ENCODE assay signal across 13 cellular contexts in genomic region chr3:180571831-180572578, GRCh38. TPM values are rescaled to one million over a fixed set of nuclear protein-coding genes. Genes with fewer than 3 reads are reported as not detected.
DNase-seq lines count a peak whose midpoint lies in the region; ATAC-seq and TF ChIP-seq lines count a peak whose summit lies in the region.
"Had no signal": no experiment of that assay in that cellular context is flagged by ENCODE, and none has a peak within 500 bp of the region (broad histone marks: within the 10 kb centered on the region; RNA-seq: fewer than 3 reads in every experiment).

No MANE protein-coding gene starts in this region.

- no peak overlapping the region for H3K4me2 ChIP-seq in SK-N-SH

- no peaks in the 10 kb centered on the region for H3K9me3 ChIP-seq in SK-N-SH
- H3K9me3 ChIP-seq in breast epithelium, result no peaks in the 10 kb centered on the region
- H3K9me3 ChIP-seq: neutrophil had no signal

- TF ChIP-seq RAD21 in SK-N-SH (IDR thresholded peaks at IDR 0.05; ENCODE audit: low read length), result no peak

- no peaks in the 10 kb centered on the region for H3K4me1 ChIP-seq in SK-N-SH (ENCODE audit: control insufficient read depth in 1 of 2, insufficient read depth in 2 of 2, low read depth in 1 of 2, low read length in 1 of 2)
- no peaks in the 10 kb centered on the region for H3K4me1 ChIP-seq in breast epithelium

- no peaks in the 10 kb centered on the region for H3F3A ChIP-seq in SK-N-SH (replicated peaks; ENCODE audit: insufficient read depth)

- H2AFZ ChIP-seq in SK-N-SH (ENCODE audit: low read depth), result 0 out of 2 replicates have a peak overlapping the region, but pooled peaks have one; percentile 29

- H3K27ac ChIP-seq in SK-N-SH (ENCODE audit: low read depth in 2 of 2, low read length in 1 of 2) (no peak overlapping the region), caudate nucleus (ENCODE audit: low read depth, low read length) (no peak overlapping the region), breast epithelium (no peak overlapping the region)
- H3K27ac ChIP-seq: epithelial cell of prostate, neutrophil had no signal

- DNase-seq in SK-N-SH (no peak), LHCN-M2 (ENCODE audit: low read depth) (peak; percentile 6), pons (ENCODE audit: low spot score) (peak; percentile 19), caudate nucleus (lab: John Stamatoyannopoulos, UW) (no peak), NCI-H1694 treated with DMSO at 0.1 percent for 48 hours (lab: John Stamatoyannopoulos, UW) (no peak), breast epithelium (ENCODE audit: low spot score in 2 of 2) (no peak)
- DNase-seq: NCI-H526 treated with DMSO at 0.1 percent for 48 hours; stimulated activated CD4-positive, alpha-beta T cell treated with anti-CD3 and anti-CD28 coated beads, Interleukin-4, amount 100 ng/mL, for 24 hours had no signal

- H3K27me3 ChIP-seq in SK-N-SH (ENCODE audit: insufficient read depth), result no peaks in the 10 kb centered on the region
- no peaks in the 10 kb centered on the region for H3K27me3 ChIP-seq in breast epithelium
- H3K27me3 ChIP-seq: neutrophil had no signal

- H3K9ac ChIP-seq in SK-N-SH, result no peak overlapping the region

- no peak for TF ChIP-seq CTCF in SK-N-SH (IDR thresholded peaks at IDR 0.05)
- no peak for TF ChIP-seq CTCF in breast epithelium (IDR thresholded peaks at IDR 0.05)

- POLR2A ChIA-PET in SK-N-SH (lab: Yijun Ruan, JAX), result no interaction called here

- CTCF ChIA-PET in SK-N-SH (lab: Yijun Ruan, JAX), result no interaction called here

- no peak for TF ChIP-seq POLR2A in breast epithelium (IDR thresholded peaks at IDR 0.05)

- no peaks in the 10 kb centered on the region for H3K79me2 ChIP-seq in SK-N-SH (ENCODE audit: insufficient read depth)

- no peak for TF ChIP-seq EP300 in SK-N-SH (IDR thresholded peaks at IDR 0.05; ENCODE audit: borderline replicate concordance in 1 of 2, low read depth in 1 of 2, low read length in 1 of 2)

- no peaks in the 10 kb centered on the region for H3K9me2 ChIP-seq in SK-N-SH

- 60% methylated on average over 6 of the region's 6 CpGs for WGBS in SK-N-SH (ENCODE audit: low lambda C conversion rate)

- intact Hi-C loops in breast epithelium (cut with DNase I; ENCODE audit: low total_unique reads), result no loop called here

- H3K4me3 ChIP-seq in SK-N-SH (ENCODE audit: low read depth in 2 of 2, low read length in 1 of 2) (no peak overlapping the region), breast epithelium (no peak overlapping the region)
- H3K4me3 ChIP-seq: K562 had no signal

- H3K36me3 ChIP-seq in SK-N-SH (replicated peaks in 1 of 2; ENCODE audit: control insufficient read depth in 1 of 2, insufficient read depth in 2 of 2, low read length in 1 of 2) (no peaks in the 10 kb centered on the region), breast epithelium (no peaks in the 10 kb centered on the region)
- H3K36me3 ChIP-seq: neutrophil had no signal

- no peak for ATAC-seq in SK-N-SH treated with all-trans-retinoic acid at 6 μM for 48 hours
- peak; percentile 85 for ATAC-seq in HG02678 (IDR thresholded peaks at IDR 0.05; ENCODE audit: unreplicated experiment)
- ATAC-seq: K562 had no signal

- no peaks in the 10 kb centered on the region for H4K20me1 ChIP-seq in SK-N-SH (ENCODE audit: insufficient read depth)

TF ChIP-seq in SK-N-SH, 30 proteins besides CTCF, POLR2A, EP300 and RAD21 (continues in another document):
- no peak for TF ChIP-seq SMC3 (IDR thresholded peaks at IDR 0.05; ENCODE audit: low read depth, low read length)
- no peak for TF ChIP-seq FOSL2 (IDR thresholded peaks at IDR 0.05; ENCODE audit: borderline replicate concordance, low read depth)
- TF ChIP-seq CHD2 (IDR thresholded peaks at IDR 0.05; ENCODE audit: low read length, partially characterized antibody), result no peak
- no peak for TF ChIP-seq SIN3A (IDR thresholded peaks at IDR 0.05; ENCODE audit: borderline replicate concordance, low read depth, low read length)
- no peak for TF ChIP-seq RCOR1 (IDR thresholded peaks at IDR 0.05; ENCODE audit: low read length)
- TF ChIP-seq POLR2AphosphoS5 (IDR thresholded peaks at IDR 0.05; ENCODE audit: low read depth, low read length), result no peak
- no peak for TF ChIP-seq NRF1 (IDR thresholded peaks at IDR 0.05; ENCODE audit: low read depth, low read length)
- no peak for TF ChIP-seq MAX (IDR thresholded peaks at IDR 0.05; ENCODE audit: low read depth)
- TF ChIP-seq NFIC (IDR thresholded peaks at IDR 0.05; ENCODE audit: borderline replicate concordance), result no peak
- no peak for TF ChIP-seq USF1 (IDR thresholded peaks at IDR 0.05; ENCODE audit: borderline replicate concordance, low read depth)
- no peak for TF ChIP-seq RXRA (IDR thresholded peaks at IDR 0.05; ENCODE audit: borderline replicate concordance, low read depth)
- TF ChIP-seq MXI1 (IDR thresholded peaks at IDR 0.05; ENCODE audit: low read depth, low read length), result no peak
- TF ChIP-seq RFX5 (IDR thresholded peaks at IDR 0.05; ENCODE audit: low read length), result no peak
- no peak for TF ChIP-seq MEF2A (IDR thresholded peaks at IDR 0.05; ENCODE audit: borderline replicate concordance, low read depth)

TF ChIP-seq in SK-N-SH treated with all-trans-retinoic acid at 6 μM for 48 hours, 23 proteins besides CTCF, POLR2A, EP300 and RAD21 (continues in another document):
- TF ChIP-seq PPARA (CRISPR knock-in tag; IDR thresholded peaks at IDR 0.05; ENCODE audit: borderline replicate concordance) (no peak), ESRRG (CRISPR knock-in tag; IDR thresholded peaks at IDR 0.05) (no peak), POU6F1 (CRISPR knock-in tag; IDR thresholded peaks at IDR 0.05; ENCODE audit: borderline replicate concordance, low read depth) (no peak), CSDC2 (CRISPR knock-in tag; IDR thresholded peaks at IDR 0.05) (no peak), SNAI2 (CRISPR knock-in tag; IDR thresholded peaks at IDR 0.05) (no peak), ISL1 (CRISPR knock-in tag; IDR thresholded peaks at IDR 0.05) (no peak), CREB5 (CRISPR knock-in tag; IDR thresholded peaks at IDR 0.05; ENCODE audit: low read depth) (no peak), ZFP30 (CRISPR knock-in tag; IDR thresholded peaks at IDR 0.05) (no peak), ZC3H10 (CRISPR knock-in tag; IDR thresholded peaks at IDR 0.05) (no peak), ZNF70 (CRISPR knock-in tag; IDR thresholded peaks at IDR 0.05) (no peak), ARNTL (CRISPR knock-in tag; IDR thresholded peaks at IDR 0.05; ENCODE audit: borderline replicate concordance, low read depth) (no peak), RARB (CRISPR knock-in tag; IDR thresholded peaks at IDR 0.05) (no peak), ZNF565 (CRISPR knock-in tag; conservative IDR thresholded peaks at IDR 0.05; ENCODE audit: low read depth) (no peak), ZNF8 (CRISPR knock-in tag; IDR thresholded peaks at IDR 0.05) (no peak), PATZ1 (CRISPR knock-in tag; IDR thresholded peaks at IDR 0.05; ENCODE audit: borderline replicate concordance) (no peak)

RNA-seq across cellular contexts. Expression of gene TTC14, which starts 30.0 kb away (rescaled TPM):
- polyA plus RNA-seq in SK-N-SH (2012; rRNA removed), result 20.6 and 35.4 TPM in 2 replicates
- 11.3 and 11.9 TPM in 2 replicates for polyA plus RNA-seq in SK-N-SH (2012; cell fraction: cytosol; rRNA removed)
- 109 and 198 TPM in 2 replicates for polyA plus RNA-seq in SK-N-SH (2012; cell fraction: nucleus; rRNA removed)
- total RNA-seq in LHCN-M2 (2014; rRNA removed) (16.3 and 16.8 TPM in 2 replicates), breast epithelium (100 to 1,000 TPM in 2 of 3 donors, 10 to 100 TPM in 1; 66.1 to 122 (median 101) TPM)
- 6.6 TPM for polyA plus RNA-seq in LHCN-M2 (2012)

Comparison
In these comparisons a context has a peak if more than half of its experiments do, and no peak if none do; other contexts are left out.
1. DNase-seq: peak in LHCN-M2 (single experiment) and pons (single experiment); none in SK-N-SH (single experiment), caudate nucleus (0 of 61), NCI-H1694 treated with DMSO at 0.1 percent for 48 hours (single experiment) and breast epithelium (0 of 2).